1 cellular context compared by ENCODE assay signal in the genomic region with DNA sequence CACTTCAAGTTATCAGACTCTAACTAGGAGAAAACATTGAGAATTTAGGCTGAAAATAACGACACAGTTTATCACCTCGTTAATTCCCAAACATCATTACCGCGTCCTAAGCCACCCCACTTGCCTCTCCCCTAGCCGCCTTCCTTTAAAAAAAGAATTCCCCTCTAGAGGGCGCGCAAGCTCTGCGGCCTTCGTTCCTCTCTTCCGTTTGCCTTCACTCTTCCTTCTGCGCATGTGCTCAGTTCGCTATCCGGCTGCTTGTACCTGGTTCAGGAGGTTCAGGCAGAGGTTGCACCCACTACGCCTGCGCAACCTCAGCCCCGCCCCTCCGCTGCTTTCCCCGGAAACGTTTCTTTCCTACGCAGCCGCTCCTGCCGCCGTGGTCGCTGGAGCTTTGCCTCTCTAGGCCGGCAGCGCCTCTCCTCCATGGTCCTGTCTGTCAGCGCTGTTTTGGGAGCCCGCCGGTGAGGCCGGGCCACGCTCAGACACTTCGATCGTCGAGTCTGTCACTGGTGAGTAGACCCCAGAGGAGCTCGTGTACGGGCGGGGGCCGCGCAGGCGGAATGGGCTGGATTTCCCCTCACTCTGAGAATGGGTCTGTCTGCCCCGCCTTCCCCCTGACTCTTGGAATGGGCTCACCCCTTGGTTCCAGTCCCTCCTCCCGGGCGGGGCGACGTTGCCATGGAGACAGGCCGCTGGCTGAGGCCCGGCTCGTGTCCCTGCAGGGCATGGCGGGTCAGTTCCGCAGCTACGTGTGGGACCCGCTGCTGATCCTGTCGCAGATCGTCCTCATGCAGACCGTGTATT.
TF ChIP-seq lines count a peak whose summit lies in the region.

SYS1 (plus strand) TSS at position 353 of the 807 bp plus-strand sequence; CDS start at position 729, 376 bp downstream.

TF ChIP-seq in GM12878, 131 proteins besides CTCF, POLR2A, EP300 and RAD21 (continued from another document and continues in another):
- TF ChIP-seq, protein P1, sequence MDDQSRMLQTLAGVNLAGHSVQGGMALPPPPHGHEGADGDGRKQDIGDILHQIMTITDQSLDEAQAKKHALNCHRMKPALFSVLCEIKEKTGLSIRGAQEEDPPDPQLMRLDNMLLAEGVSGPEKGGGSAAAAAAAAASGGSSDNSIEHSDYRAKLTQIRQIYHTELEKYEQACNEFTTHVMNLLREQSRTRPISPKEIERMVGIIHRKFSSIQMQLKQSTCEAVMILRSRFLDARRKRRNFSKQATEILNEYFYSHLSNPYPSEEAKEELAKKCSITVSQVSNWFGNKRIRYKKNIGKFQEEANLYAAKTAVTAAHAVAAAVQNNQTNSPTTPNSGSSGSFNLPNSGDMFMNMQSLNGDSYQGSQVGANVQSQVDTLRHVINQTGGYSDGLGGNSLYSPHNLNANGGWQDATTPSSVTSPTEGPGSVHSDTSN (IDR thresholded peaks at IDR 0.05; ENCODE audit: insufficient replicate concordance, low read depth, low read length) = peak; percentile 23
- TF ChIP-seq MYC (IDR thresholded peaks at IDR 0.05; ENCODE audit: insufficient read depth, insufficient read length, insufficient replicate concordance, low read length, severe bottlenecking) (no peak), ZNF622 (IDR thresholded peaks at IDR 0.05) (no peak), ZBTB11 (CRISPR knock-in tag; IDR thresholded peaks at IDR 0.05) (no peak), ETV6 (conservative IDR thresholded peaks at IDR 0.05 in 1 of 2, IDR thresholded peaks at IDR 0.05 in 1 of 2; ENCODE audit: borderline replicate concordance in 1 of 2, low read depth in 1 of 2) (peak in 1 of 2 experiments; percentile 30; a peak in 1 of 4 replicates), TCF7 (IDR thresholded peaks at IDR 0.05; ENCODE audit: borderline replicate concordance) (no peak), SREBF1 (IDR thresholded peaks at IDR 0.05; ENCODE audit: low read length) (peak; percentile 58), HDAC2 (IDR thresholded peaks at IDR 0.05) (no peak), CBFB (IDR thresholded peaks at IDR 0.05; ENCODE audit: low read depth) (peak; percentile 40; the same call in 1 of the 2 replicates), CBX3 (IDR thresholded peaks at IDR 0.05; ENCODE audit: borderline replicate concordance, low read depth) (no peak), ZNF274 (IDR thresholded peaks at IDR 0.05; ENCODE audit: insufficient read depth, insufficient read length) (no peak), IKZF1 (conservative IDR thresholded peaks at IDR 0.05) (peak; percentile 97), ZNF217 (IDR thresholded peaks at IDR 0.05) (no peak), KAT2A (conservative IDR thresholded peaks at IDR 0.05; ENCODE audit: control insufficient read depth, low read depth, low read length) (no peak), BCL11A (IDR thresholded peaks at IDR 0.05; ENCODE audit: low read depth, low read length) (0 out of 2 replicates have a peak, but pooled peaks have one; percentile 3), YBX1 (IDR thresholded peaks at IDR 0.05) (no peak), BHLHE40 (IDR thresholded peaks at IDR 0.05; ENCODE audit: borderline replicate concordance in 1 of 2, low read depth in 2 of 2, low read length in 1 of 2) (peak; percentile 81 to 91), NFIC (IDR thresholded peaks at IDR 0.05; ENCODE audit: low read depth, low read length) (no peak), MTA2 (IDR thresholded peaks at IDR 0.05; ENCODE audit: low read depth) (peak; percentile 54; the same call in 1 of the 2 replicates), ATF2 (IDR thresholded peaks at IDR 0.05; ENCODE audit: low read length) (no peak), IKZF2 (IDR thresholded peaks at IDR 0.05) (peak; percentile 76 to 78; a peak in 3 of 4 replicates), BACH1 (IDR thresholded peaks at IDR 0.05; ENCODE audit: borderline replicate concordance) (peak; percentile 78; the same call in 1 of the 2 replicates), RBBP5 (conservative IDR thresholded peaks at IDR 0.05) (no peak), RELB (IDR thresholded peaks at IDR 0.05; ENCODE audit: low read depth) (peak; percentile 90), SP1 (IDR thresholded peaks at IDR 0.05; ENCODE audit: low read depth, low read length) (no peak), TARDBP (IDR thresholded peaks at IDR 0.05; ENCODE audit: borderline replicate concordance) (peak; percentile 61; the same call in 1 of the 2 replicates), HCFC1 (IDR thresholded peaks at IDR 0.05; ENCODE audit: low read length) (peak; percentile 63), JUND (IDR thresholded peaks at IDR 0.05; ENCODE audit: low read depth, low read length) (peak; percentile 91), MTA3 (IDR thresholded peaks at IDR 0.05; ENCODE audit: borderline replicate concordance, low read length) (no peak), STAT1 (conservative IDR thresholded peaks at IDR 0.05) (peak; percentile 71), ZSCAN29 (IDR thresholded peaks at IDR 0.05) (no peak), RAD51 (IDR thresholded peaks at IDR 0.05) (no peak), NBN (IDR thresholded peaks at IDR 0.05) (peak; percentile 93), DPF2 (IDR thresholded peaks at IDR 0.05) (peak; percentile 83; the same call in 1 of the 2 replicates), ATF7 (IDR thresholded peaks at IDR 0.05; ENCODE audit: low read depth) (peak; percentile 98), JUNB (IDR thresholded peaks at IDR 0.05) (no peak), SKIL (IDR thresholded peaks at IDR 0.05; ENCODE audit: low read depth, poor library complexity, severe bottlenecking) (peak; percentile 74)
- TF ChIP-seq, protein P2, sequence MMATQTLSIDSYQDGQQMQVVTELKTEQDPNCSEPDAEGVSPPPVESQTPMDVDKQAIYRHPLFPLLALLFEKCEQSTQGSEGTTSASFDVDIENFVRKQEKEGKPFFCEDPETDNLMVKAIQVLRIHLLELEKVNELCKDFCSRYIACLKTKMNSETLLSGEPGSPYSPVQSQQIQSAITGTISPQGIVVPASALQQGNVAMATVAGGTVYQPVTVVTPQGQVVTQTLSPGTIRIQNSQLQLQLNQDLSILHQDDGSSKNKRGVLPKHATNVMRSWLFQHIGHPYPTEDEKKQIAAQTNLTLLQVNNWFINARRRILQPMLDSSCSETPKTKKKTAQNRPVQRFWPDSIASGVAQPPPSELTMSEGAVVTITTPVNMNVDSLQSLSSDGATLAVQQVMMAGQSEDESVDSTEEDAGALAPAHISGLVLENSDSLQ (IDR thresholded peaks at IDR 0.05) = peak; percentile 91
- TF ChIP-seq, protein P3, sequence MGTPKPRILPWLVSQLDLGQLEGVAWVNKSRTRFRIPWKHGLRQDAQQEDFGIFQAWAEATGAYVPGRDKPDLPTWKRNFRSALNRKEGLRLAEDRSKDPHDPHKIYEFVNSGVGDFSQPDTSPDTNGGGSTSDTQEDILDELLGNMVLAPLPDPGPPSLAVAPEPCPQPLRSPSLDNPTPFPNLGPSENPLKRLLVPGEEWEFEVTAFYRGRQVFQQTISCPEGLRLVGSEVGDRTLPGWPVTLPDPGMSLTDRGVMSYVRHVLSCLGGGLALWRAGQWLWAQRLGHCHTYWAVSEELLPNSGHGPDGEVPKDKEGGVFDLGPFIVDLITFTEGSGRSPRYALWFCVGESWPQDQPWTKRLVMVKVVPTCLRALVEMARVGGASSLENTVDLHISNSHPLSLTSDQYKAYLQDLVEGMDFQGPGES (IDR thresholded peaks at IDR 0.05) = 0 out of 2 replicates have a peak, but pooled peaks have one; percentile 19
- TF ChIP-seq, protein P4, sequence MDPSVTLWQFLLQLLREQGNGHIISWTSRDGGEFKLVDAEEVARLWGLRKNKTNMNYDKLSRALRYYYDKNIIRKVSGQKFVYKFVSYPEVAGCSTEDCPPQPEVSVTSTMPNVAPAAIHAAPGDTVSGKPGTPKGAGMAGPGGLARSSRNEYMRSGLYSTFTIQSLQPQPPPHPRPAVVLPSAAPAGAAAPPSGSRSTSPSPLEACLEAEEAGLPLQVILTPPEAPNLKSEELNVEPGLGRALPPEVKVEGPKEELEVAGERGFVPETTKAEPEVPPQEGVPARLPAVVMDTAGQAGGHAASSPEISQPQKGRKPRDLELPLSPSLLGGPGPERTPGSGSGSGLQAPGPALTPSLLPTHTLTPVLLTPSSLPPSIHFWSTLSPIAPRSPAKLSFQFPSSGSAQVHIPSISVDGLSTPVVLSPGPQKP (IDR thresholded peaks at IDR 0.05; ENCODE audit: low read depth, low read length) = 0 out of 2 replicates have a peak, but pooled peaks have one; percentile 13
- TF ChIP-seq, protein P5, sequence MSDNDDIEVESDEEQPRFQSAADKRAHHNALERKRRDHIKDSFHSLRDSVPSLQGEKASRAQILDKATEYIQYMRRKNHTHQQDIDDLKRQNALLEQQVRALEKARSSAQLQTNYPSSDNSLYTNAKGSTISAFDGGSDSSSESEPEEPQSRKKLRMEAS (IDR thresholded peaks at IDR 0.05; ENCODE audit: low read depth, low read length) = peak; percentile 83
- TF ChIP-seq, protein P6, sequence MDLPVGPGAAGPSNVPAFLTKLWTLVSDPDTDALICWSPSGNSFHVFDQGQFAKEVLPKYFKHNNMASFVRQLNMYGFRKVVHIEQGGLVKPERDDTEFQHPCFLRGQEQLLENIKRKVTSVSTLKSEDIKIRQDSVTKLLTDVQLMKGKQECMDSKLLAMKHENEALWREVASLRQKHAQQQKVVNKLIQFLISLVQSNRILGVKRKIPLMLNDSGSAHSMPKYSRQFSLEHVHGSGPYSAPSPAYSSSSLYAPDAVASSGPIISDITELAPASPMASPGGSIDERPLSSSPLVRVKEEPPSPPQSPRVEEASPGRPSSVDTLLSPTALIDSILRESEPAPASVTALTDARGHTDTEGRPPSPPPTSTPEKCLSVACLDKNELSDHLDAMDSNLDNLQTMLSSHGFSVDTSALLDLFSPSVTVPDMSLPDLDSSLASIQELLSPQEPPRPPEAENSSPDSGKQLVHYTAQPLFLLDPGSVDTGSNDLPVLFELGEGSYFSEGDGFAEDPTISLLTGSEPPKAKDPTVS (IDR thresholded peaks at IDR 0.05; ENCODE audit: low read depth, low read length) = no peak
